ENCODE assay signal across 1 cellular context in the genomic region with DNA sequence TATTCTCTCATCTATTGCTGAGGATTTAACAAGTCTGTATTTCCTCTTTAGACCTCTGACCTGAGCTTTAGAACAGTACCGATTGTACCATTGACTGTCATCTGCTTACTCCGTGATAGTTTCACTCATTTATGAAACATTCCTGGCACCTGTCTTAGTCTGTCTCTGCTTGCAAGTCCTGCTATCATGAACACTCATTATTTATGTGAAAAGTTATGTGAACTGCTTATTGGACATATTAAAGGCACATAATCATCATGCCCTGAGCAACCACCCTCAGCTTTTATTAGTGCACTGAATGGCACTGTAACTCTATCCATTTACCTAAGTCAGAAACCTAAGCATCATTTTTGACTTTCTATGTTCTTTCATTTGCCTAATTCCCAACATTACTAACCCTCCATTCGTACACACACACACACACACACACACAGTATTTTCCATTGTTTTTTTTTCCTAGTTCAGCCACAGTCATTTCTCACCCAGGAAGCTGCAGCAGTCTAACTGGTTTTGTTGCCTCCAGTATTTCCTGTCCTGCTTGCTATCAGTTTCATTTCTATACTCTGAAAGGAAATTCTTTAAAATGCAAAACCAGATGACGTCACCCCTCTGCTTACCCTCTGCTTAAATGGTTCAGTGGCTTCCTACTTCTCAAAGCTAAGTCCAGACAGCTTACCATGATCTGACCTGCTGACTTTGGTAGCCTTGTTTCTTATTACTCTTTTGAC.
TF ChIP-seq lines count a peak whose summit lies in the region.

No MANE protein-coding gene starts in this region.

TF ChIP-seq in GM12878, 131 proteins besides CTCF, POLR2A, EP300 and RAD21 (continued from another document):
- 0 out of 2 replicates have a peak, but pooled peaks have one; percentile 15 for TF ChIP-seq CHD2 (IDR thresholded peaks at IDR 0.05; ENCODE audit: borderline replicate concordance, low read depth, low read length)
- TF ChIP-seq JUND (IDR thresholded peaks at IDR 0.05; ENCODE audit: low read depth, low read length): peak; percentile 98
- no peak for TF ChIP-seq BRCA1 (IDR thresholded peaks at IDR 0.05; ENCODE audit: low read depth, low read length)
- peak; percentile 77 for TF ChIP-seq IRF4 (IDR thresholded peaks at IDR 0.05; ENCODE audit: low read depth, low read length)
- TF ChIP-seq, protein P1, sequence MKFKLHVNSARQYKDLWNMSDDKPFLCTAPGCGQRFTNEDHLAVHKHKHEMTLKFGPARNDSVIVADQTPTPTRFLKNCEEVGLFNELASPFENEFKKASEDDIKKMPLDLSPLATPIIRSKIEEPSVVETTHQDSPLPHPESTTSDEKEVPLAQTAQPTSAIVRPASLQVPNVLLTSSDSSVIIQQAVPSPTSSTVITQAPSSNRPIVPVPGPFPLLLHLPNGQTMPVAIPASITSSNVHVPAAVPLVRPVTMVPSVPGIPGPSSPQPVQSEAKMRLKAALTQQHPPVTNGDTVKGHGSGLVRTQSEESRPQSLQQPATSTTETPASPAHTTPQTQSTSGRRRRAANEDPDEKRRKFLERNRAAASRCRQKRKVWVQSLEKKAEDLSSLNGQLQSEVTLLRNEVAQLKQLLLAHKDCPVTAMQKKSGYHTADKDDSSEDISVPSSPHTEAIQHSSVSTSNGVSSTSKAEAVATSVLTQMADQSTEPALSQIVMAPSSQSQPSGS (IDR thresholded peaks at IDR 0.05; ENCODE audit: low read length): peak; percentile 98
- no peak for TF ChIP-seq ESRRA (IDR thresholded peaks at IDR 0.05; ENCODE audit: low read length)
- peak; percentile 69 for TF ChIP-seq DPF2 (IDR thresholded peaks at IDR 0.05)
- TF ChIP-seq, protein P2, sequence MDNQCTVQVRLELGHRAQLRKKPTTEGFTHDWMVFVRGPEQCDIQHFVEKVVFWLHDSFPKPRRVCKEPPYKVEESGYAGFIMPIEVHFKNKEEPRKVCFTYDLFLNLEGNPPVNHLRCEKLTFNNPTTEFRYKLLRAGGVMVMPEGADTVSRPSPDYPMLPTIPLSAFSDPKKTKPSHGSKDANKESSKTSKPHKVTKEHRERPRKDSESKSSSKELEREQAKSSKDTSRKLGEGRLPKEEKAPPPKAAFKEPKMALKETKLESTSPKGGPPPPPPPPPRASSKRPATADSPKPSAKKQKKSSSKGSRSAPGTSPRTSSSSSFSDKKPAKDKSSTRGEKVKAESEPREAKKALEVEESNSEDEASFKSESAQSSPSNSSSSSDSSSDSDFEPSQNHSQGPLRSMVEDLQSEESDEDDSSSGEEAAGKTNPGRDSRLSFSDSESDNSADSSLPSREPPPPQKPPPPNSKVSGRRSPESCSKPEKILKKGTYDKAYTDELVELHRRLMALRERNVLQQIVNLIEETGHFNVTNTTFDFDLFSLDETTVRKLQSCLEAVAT (IDR thresholded peaks at IDR 0.05): 0 out of 2 replicates have a peak, but pooled peaks have one; percentile 45
- TF ChIP-seq, protein P3, sequence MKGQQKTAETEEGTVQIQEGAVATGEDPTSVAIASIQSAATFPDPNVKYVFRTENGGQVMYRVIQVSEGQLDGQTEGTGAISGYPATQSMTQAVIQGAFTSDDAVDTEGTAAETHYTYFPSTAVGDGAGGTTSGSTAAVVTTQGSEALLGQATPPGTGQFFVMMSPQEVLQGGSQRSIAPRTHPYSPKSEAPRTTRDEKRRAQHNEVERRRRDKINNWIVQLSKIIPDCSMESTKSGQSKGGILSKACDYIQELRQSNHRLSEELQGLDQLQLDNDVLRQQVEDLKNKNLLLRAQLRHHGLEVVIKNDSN (IDR thresholded peaks at IDR 0.05; ENCODE audit: borderline replicate concordance, extremely low read length, insufficient read depth, low read depth, low read length): no peak
- peak; percentile 96 for TF ChIP-seq IKZF2 (IDR thresholded peaks at IDR 0.05)
